ENCODE assay signal across 1 cellular context in the genomic region with DNA sequence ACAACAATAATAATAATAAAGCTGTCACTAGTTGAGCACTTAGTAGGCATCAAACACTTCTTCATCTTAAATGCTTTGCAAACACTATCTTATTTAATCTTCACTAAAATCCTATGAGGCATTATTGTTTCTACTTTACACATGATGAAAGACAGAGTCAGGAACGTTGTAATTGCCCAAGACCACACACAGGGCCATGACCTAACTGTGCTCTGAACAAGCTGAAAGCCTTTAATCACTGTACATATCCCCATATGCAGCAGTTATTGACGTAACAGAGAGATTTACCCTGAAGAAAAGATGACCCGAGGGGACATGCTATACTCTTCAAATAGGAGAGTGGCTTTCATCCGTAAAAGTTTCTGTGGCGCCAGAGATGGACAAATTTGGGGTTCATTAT.
TF ChIP-seq lines count a peak whose summit lies in the region.

No MANE protein-coding gene starts in this region.

TF ChIP-seq in SK-N-SH, 30 proteins besides CTCF, POLR2A, EP300 and RAD21 (continued from another document):
- TF ChIP-seq GABPA (IDR thresholded peaks at IDR 0.05; ENCODE audit: low read depth) (no peak), FOXM1 (IDR thresholded peaks at IDR 0.05; ENCODE audit: low read depth) (no peak), ELF1 (IDR thresholded peaks at IDR 0.05) (no peak), MXI1 (IDR thresholded peaks at IDR 0.05; ENCODE audit: low read depth, low read length) (no peak), RCOR1 (IDR thresholded peaks at IDR 0.05; ENCODE audit: low read length) (no peak)
